ENCODE assay signal across 29 cellular contexts in the genomic region with DNA sequence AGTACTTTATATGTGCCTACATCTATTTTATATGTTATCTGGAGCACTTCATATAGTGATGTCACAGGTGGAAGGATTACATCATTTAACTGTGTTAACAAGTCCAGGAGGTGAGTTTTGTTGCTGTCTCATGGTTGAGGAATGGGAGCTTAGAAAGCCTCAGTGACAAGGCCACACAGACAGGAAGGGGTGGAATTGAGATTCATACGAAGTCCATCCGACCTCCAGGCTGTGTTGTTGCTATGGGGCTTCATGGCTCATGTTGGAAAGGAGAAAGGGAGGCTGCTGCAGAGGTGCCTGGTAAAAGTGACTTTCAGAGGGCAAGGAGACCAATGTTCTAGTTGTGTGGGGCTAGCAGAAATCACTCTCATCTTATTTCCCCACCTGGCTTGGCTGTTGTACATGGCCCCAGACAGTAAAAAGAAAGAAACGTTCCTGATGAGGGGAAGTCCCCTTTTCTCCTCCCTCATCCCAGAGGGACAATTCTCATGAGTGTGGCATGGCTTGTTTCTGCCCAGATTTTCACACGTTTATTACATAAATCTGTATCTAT. TPM values are rescaled to one million over a fixed set of nuclear protein-coding genes. Genes with fewer than 3 reads are reported as not detected.
DNase-seq lines count a peak whose midpoint lies in the region; ATAC-seq, FAIRE-seq and TF ChIP-seq lines count a peak whose summit lies in the region.
"Had no signal": no experiment of that assay in that cellular context is flagged by ENCODE, and none has a peak within 500 bp of the region (broad histone marks: within the 10 kb centered on the region; RNA-seq: fewer than 3 reads in every experiment).

No MANE protein-coding gene starts in this region.

- POLR2A ChIA-PET in HepG2 (lab: Yijun Ruan, JAX), result interaction anchor here (0.8 to 1.5 kb wide), 4 partner anchors 13 to 37 kb away, joined by 3 to 10 read pairs (median 4); a partner anchor contains a TSS

- H3K9me3 ChIP-seq in HepG2 (ENCODE audit: low read length) (peaks cover 8% of the 10 kb centered on the region; the same call in 1 of the 2 replicates), right lobe of liver (peaks cover 0 to 2% (median 0%) of the 10 kb centered on the region in 4 donors)
- H3K9me3 ChIP-seq: colonic mucosa, HAP-1, right atrium auricular region had no signal

- H2AFZ ChIP-seq in HepG2 (ENCODE audit: low read length), result no peak overlapping the region

- no peak overlapping the region for H3K4me3 Mint-ChIP-seq in T-helper 2 cell treated with Interferon-gamma antibody and Interleukin-4, amounts not matched to agents 5 μg/mL and 100 μg/mL, for 36 hours
- H3K4me3 Mint-ChIP-seq: activated CD4-positive, alpha-beta T cell treated with anti-CD3 and anti-CD28 coated beads for 36 hours; activated CD8-positive, alpha-beta T cell treated with anti-CD3 and anti-CD28 coated beads for 36 hours; activated naive CD4-positive, alpha-beta T cell treated with anti-CD3 and anti-CD28 coated beads for 36 hours; activated T-helper 1 cell treated with anti-CD3 and anti-CD28 coated beads, Interleukin-12 subunit alpha, Interleukin-12 subunit beta, Interleukin-2, Interleukin-4 antibody, amounts not matched to agents 30 ng/mL and 10 ng/mL and 1 ng/mL, durations not matched to agents 14 hours and 24 hours and 36 hours; CD4-positive, alpha-beta T cell; T-helper 17 cell had no signal

- H3K27me3 Mint-ChIP-seq in T-helper 2 cell treated with Interferon-gamma antibody and Interleukin-4, amounts not matched to agents 5 μg/mL and 100 μg/mL, for 36 hours (ENCODE audit: low read depth), result peaks cover 2% of the 10 kb centered on the region

- H3K27ac ChIP-seq in HepG2 (ENCODE audit: extremely low read length, insufficient read depth, low read length) (peak overlapping the region; percentile 97), right lobe of liver (no peak overlapping the region)
- H3K27ac ChIP-seq: colonic mucosa, right atrium auricular region had no signal

- H3K9me3 Mint-ChIP-seq in T-helper 2 cell treated with Interferon-gamma antibody and Interleukin-4, amounts not matched to agents 5 μg/mL and 100 μg/mL, for 36 hours, result peaks cover 4% of the 10 kb centered on the region
- H3K9me3 Mint-ChIP-seq: activated naive CD4-positive, alpha-beta T cell treated with anti-CD3 and anti-CD28 coated beads for 36 hours; activated T-helper 1 cell treated with anti-CD3 and anti-CD28 coated beads, Interleukin-12 subunit alpha, Interleukin-12 subunit beta, Interleukin-2, Interleukin-4 antibody, amounts not matched to agents 30 ng/mL and 10 ng/mL and 1 ng/mL, durations not matched to agents 14 hours and 24 hours and 36 hours had no signal

- H3K79me2 ChIP-seq in HepG2 (ENCODE audit: insufficient read depth, low read length), result peaks cover 75% of the 10 kb centered on the region

- 53% methylated on average over 4 of the region's 4 CpGs for WGBS in HepG2 (ENCODE audit: low lambda C conversion rate)
- WGBS in right lobe of liver (ENCODE audit: insufficient coverage, low coverage, low lambda C conversion rate, missing lambda C conversion rate), result 81% methylated on average over 3 of the region's 4 CpGs

- peak; percentile 88 for DNase-seq in HepG2 (ENCODE audit: low spot score)
- no peak for DNase-seq in right lobe of liver
- DNase-seq in RPMI7951 (ENCODE audit: low read depth), result peak; percentile 14
- peak; percentile 4 to 6 for DNase-seq in erythroblast (lab: John Stamatoyannopoulos, UW)
- DNase-seq in GM19238 (ENCODE audit: insufficient read length, low spot score), result no peak
- no peak for DNase-seq in cardiac septum (ENCODE audit: low spot score)
- DNase-seq in T-helper 2 cell treated with Interferon-gamma antibody and Interleukin-4, amounts not matched to agents 5 μg/mL and 100 μg/mL, for 36 hours (ENCODE audit: low spot score), result no peak
- DNase-seq: activated CD4-positive, alpha-beta T cell treated with anti-CD3 and anti-CD28 coated beads for 36 hours; activated CD8-positive, alpha-beta memory T cell treated with anti-CD3 and anti-CD28 coated beads, Interleukin-2, amount 50 U/mL, for 48 hours; activated CD8-positive, alpha-beta T cell treated with anti-CD3 and anti-CD28 coated beads for 36 hours; activated naive CD4-positive, alpha-beta T cell treated with anti-CD3 and anti-CD28 coated beads for 36 hours; CD4-positive, alpha-beta T cell; colonic mucosa; effector CD4-positive, alpha-beta T cell; head of caudate nucleus; islet precursor cell; Karpas-422; left ventricle myocardium superior; MV-4-11; NCI-H1436 treated with DMSO at 0.1 percent for 48 hours; NCI-H446 treated with DMSO at 0.1 percent for 48 hours; SK-N-SH; stimulated activated naive CD4-positive, alpha-beta T cell; T-helper 17 cell had no signal

- no peak overlapping the region for H3K4me3 ChIP-seq in HepG2 (replicated peaks in 1 of 3; ENCODE audit: insufficient read depth in 1 of 3, low read depth in 2 of 3, low read length in 3 of 3)
- H3K4me3 ChIP-seq in right lobe of liver, result no peak overlapping the region
- H3K4me3 ChIP-seq: colonic mucosa, HAP-1, right atrium auricular region, smooth muscle cell had no signal

- peak overlapping the region; percentile 9; the same call in 1 of the 2 replicates for H3K4me2 ChIP-seq in HepG2 (ENCODE audit: low read depth, low read length)
- H3K4me2 ChIP-seq: SK-N-SH, smooth muscle cell had no signal

- peak overlapping the region; percentile 52 for H3K9ac ChIP-seq in HepG2 (ENCODE audit: insufficient read depth, low read depth, low read length)
- H3K9ac ChIP-seq: SK-N-SH had no signal

- H4K20me1 ChIP-seq in HepG2 (ENCODE audit: insufficient read depth, low read length), result no peaks in the 10 kb centered on the region

- TF ChIP-seq RAD21 in HepG2 (CRISPR knock-in tag; IDR thresholded peaks at IDR 0.05), result no peak

- no TSS peak for BruUV-seq in HepG2 (replicated peaks; lab: Mats Ljungman, UMichigan)

- peaks cover 0 to 3% of the 10 kb centered on the region in 2 experiments; a peak in 1 of 5 replicates for H3K36me3 ChIP-seq in HepG2 (replicated peaks in 1 of 2; ENCODE audit: control insufficient read depth in 1 of 2, insufficient read depth in 2 of 2, low read length in 2 of 2)
- no peaks in the 10 kb centered on the region for H3K36me3 ChIP-seq in right lobe of liver
- H3K36me3 ChIP-seq: colonic mucosa, HAP-1, right atrium auricular region had no signal

- H3K27me3 ChIP-seq in HepG2 (ENCODE audit: control insufficient read depth in 1 of 2, insufficient read depth in 2 of 2, low read length in 2 of 2) (no peaks in the 10 kb centered on the region), right lobe of liver (no peaks in the 10 kb centered on the region)
- H3K27me3 ChIP-seq: colonic mucosa, right atrium auricular region had no signal

- H3K4me1 Mint-ChIP-seq in T-helper 2 cell treated with Interferon-gamma antibody and Interleukin-4, amounts not matched to agents 5 μg/mL and 100 μg/mL, for 36 hours (ENCODE audit: low read depth), result peaks cover 4% of the 10 kb centered on the region

- in situ Hi-C loops in HepG2 (cut with HindIII; ENCODE audit: extremely low pct_ligation_motif_present, low pct_unique_long_range_greater_than_20kb), result no loop called here

- no peak for ATAC-seq in HepG2
- no peak for ATAC-seq in right lobe of liver
- ATAC-seq: activated CD4-positive, alpha-beta T cell treated with anti-CD3 and anti-CD28 coated beads for 36 hours; activated CD8-positive, alpha-beta T cell treated with anti-CD3 and anti-CD28 coated beads for 36 hours; left ventricle myocardium superior; T-helper 17 cell had no signal

- TF ChIP-seq EP300 in HepG2 (IDR thresholded peaks at IDR 0.05; ENCODE audit: low read depth in 2 of 2, low read length in 2 of 2), result peak in 1 of 2 experiments; percentile 55; a peak in 1 of 4 replicates
- TF ChIP-seq EP300 in HepG2 (CRISPR knock-in tag; IDR thresholded peaks at IDR 0.05; ENCODE audit: borderline replicate concordance), result peak; percentile 59; the same call in 1 of the 2 replicates

- intact Hi-C loops in HepG2 (cut with micrococcal nuclease; ENCODE audit: unreplicated experiment), result no loop called here
- intact Hi-C loops in right lobe of liver (cut with DNase I), result no loop called here
- intact Hi-C loops in cardiac septum (cut with DNase I), result no loop called here

- no peak overlapping the region for H3K27ac Mint-ChIP-seq in T-helper 2 cell treated with Interferon-gamma antibody and Interleukin-4, amounts not matched to agents 5 μg/mL and 100 μg/mL, for 36 hours
- H3K27ac Mint-ChIP-seq: activated CD4-positive, alpha-beta T cell treated with anti-CD3 and anti-CD28 coated beads for 36 hours; activated CD8-positive, alpha-beta T cell treated with anti-CD3 and anti-CD28 coated beads for 36 hours; activated naive CD4-positive, alpha-beta T cell treated with anti-CD3 and anti-CD28 coated beads for 36 hours; activated T-helper 1 cell treated with anti-CD3 and anti-CD28 coated beads, Interleukin-12 subunit alpha, Interleukin-12 subunit beta, Interleukin-2, Interleukin-4 antibody, amounts not matched to agents 30 ng/mL and 10 ng/mL and 1 ng/mL, durations not matched to agents 14 hours and 24 hours and 36 hours; CD4-positive, alpha-beta T cell; T-helper 17 cell had no signal

- TF ChIP-seq POLR2A in HepG2 (IDR thresholded peaks at IDR 0.05; ENCODE audit: insufficient read depth in 1 of 2, low read depth in 2 of 2, low read length in 2 of 2) (no peak), right lobe of liver (IDR thresholded peaks at IDR 0.05) (no peak), erythroblast (IDR thresholded peaks at IDR 0.05; ENCODE audit: low read length) (no peak)

- H3K4me1 ChIP-seq in HepG2 (ENCODE audit: insufficient read depth, low read length), result peaks cover 99% of the 10 kb centered on the region
- peaks cover 0 to 53% (median 21%) of the 10 kb centered on the region in 4 donors for H3K4me1 ChIP-seq in right lobe of liver
- H3K4me1 ChIP-seq: colonic mucosa, HAP-1 had no signal

- no peak for FAIRE-seq in HepG2 (lab: Jason Lieb, UNC)
- FAIRE-seq: G401.6 had no signal

- TF ChIP-seq CTCF in HepG2 (CRISPR knock-in tag; IDR thresholded peaks at IDR 0.05), result no peak
- TF ChIP-seq CTCF in right lobe of liver (IDR thresholded peaks at IDR 0.05), result no peak

- no peaks in the 10 kb centered on the region for H3K36me3 Mint-ChIP-seq in T-helper 2 cell treated with Interferon-gamma antibody and Interleukin-4, amounts not matched to agents 5 μg/mL and 100 μg/mL, for 36 hours (ENCODE audit: low read depth)

- CTCF ChIA-PET in HepG2 (lab: Yijun Ruan, JAX; ENCODE audit: low intra/inter-chr PET ratio, low total read pairs), result no interaction called here

RNA-seq across cellular contexts. Expression of a gene that starts 31.0 kb away (rescaled TPM):
- 61.2 and 64.2 TPM in 2 replicates for total RNA-seq in HepG2 (2016; rRNA removed; fragmentation: Illumina TruSeq; extraction: Trizol)
- 22.9 and 28.7 TPM in 2 replicates for total RNA-seq in HepG2 (2016; cell fraction: cytosol; rRNA removed; fragmentation: Illumina TruSeq; extraction: Trizol; ENCODE audit: low read depth)
- total RNA-seq in HepG2 (2016; cell fraction: insoluble cytoplasmic fraction; rRNA removed; fragmentation: Illumina TruSeq; extraction: Trizol), result 62.9 and 63.8 TPM in 2 replicates
- 43.0 and 57.1 TPM in 2 replicates for total RNA-seq in HepG2 (2016; cell fraction: membrane; rRNA removed; fragmentation: Illumina TruSeq; extraction: Trizol)
- total RNA-seq in HepG2 (2016; cell fraction: nucleus; rRNA removed; fragmentation: Illumina TruSeq; extraction: Trizol), result 118 and 132 TPM in 2 replicates
- polyA plus RNA-seq in HepG2 (2011; rRNA removed), result 26.8 and 31.3 TPM in 2 replicates
- 20.4 and 21.0 TPM in 2 replicates for polyA plus RNA-seq in HepG2 (2011; cell fraction: cytosol; rRNA removed)
- 110 and 130 TPM in 2 replicates for polyA plus RNA-seq in HepG2 (2011; cell fraction: nucleus; rRNA removed)
- polyA plus RNA-seq in HepG2 (2012), result 47.0 and 84.0 TPM in 2 replicates
- 10.7 and 14.3 TPM in 2 replicates for polyA plus RNA-seq in HepG2 (2016; cell fraction: cytosol; fragmentation: Illumina TruSeq; extraction: Trizol; ENCODE audit: low read depth)
- 38.8 and 51.0 TPM in 2 replicates for polyA plus RNA-seq in HepG2 (2016; cell fraction: insoluble cytoplasmic fraction; fragmentation: Illumina TruSeq; extraction: Trizol; ENCODE audit: low read depth)
- polyA plus RNA-seq in HepG2 (2016; cell fraction: membrane; fragmentation: Illumina TruSeq; extraction: Trizol; ENCODE audit: low read depth), result 17.8 and 18.3 TPM in 2 replicates
- polyA plus RNA-seq in HepG2 (2016; cell fraction: nucleus; fragmentation: Illumina TruSeq; extraction: Trizol; ENCODE audit: insufficient read depth, low read depth), result 158 and 174 TPM in 2 replicates
- 1.5 and 97.9 TPM in 2 replicates for polyA minus RNA-seq in HepG2 (2011; rRNA and poly(A)+ RNA removed; ENCODE audit: low replicate concordance)
- polyA minus RNA-seq in HepG2 (2011; cell fraction: cytosol; rRNA and poly(A)+ RNA removed), result 60.3 and 64.2 TPM in 2 replicates
- polyA minus RNA-seq in HepG2 (2011; cell fraction: nucleus; rRNA and poly(A)+ RNA removed), result 142 and 160 TPM in 2 replicates
- 10 to 100 TPM in 2 of 6 experiments, 1 to 10 TPM in 4; 1.6 to 19.5 (median 6.5) TPM for total RNA-seq in right lobe of liver
- total RNA-seq in RPMI7951 (2014; rRNA removed; shearing (Covaris generic)), result 0.78 and 0.84 TPM in 2 replicates
- 2.9 TPM for total RNA-seq in cardiac septum

RNA-seq across cellular contexts. Expression of a gene that starts 36.9 kb away (rescaled TPM):
- total RNA-seq in HepG2 (2016; rRNA removed; fragmentation: Illumina TruSeq; extraction: Trizol) (36.0 and 40.1 TPM in 2 replicates), right lobe of liver (1 to 10 TPM; 4.4 to 9.9 (median 5.8) TPM), cardiac septum (18.7 TPM)
- total RNA-seq in HepG2 (2016; cell fraction: cytosol; rRNA removed; fragmentation: Illumina TruSeq; extraction: Trizol; ENCODE audit: low read depth), result 13.0 and 13.9 TPM in 2 replicates
- total RNA-seq in HepG2 (2016; cell fraction: insoluble cytoplasmic fraction; rRNA removed; fragmentation: Illumina TruSeq; extraction: Trizol), result 36.8 and 38.9 TPM in 2 replicates
- total RNA-seq in HepG2 (2016; cell fraction: membrane; rRNA removed; fragmentation: Illumina TruSeq; extraction: Trizol), result 37.8 and 40.8 TPM in 2 replicates
- total RNA-seq in HepG2 (2016; cell fraction: nucleus; rRNA removed; fragmentation: Illumina TruSeq; extraction: Trizol), result 35.5 and 39.9 TPM in 2 replicates
- polyA plus RNA-seq in HepG2 (2011; rRNA removed), result 22.6 and 27.3 TPM in 2 replicates
- 9.9 and 16.5 TPM in 2 replicates for polyA plus RNA-seq in HepG2 (2011; cell fraction: cytosol; rRNA removed)
- polyA plus RNA-seq in HepG2 (2011; cell fraction: nucleus; rRNA removed), result 15.6 and 16.3 TPM in 2 replicates
- polyA plus RNA-seq in HepG2 (2012), result 28.6 and 31.7 TPM in 2 replicates
- 10.7 and 15.9 TPM in 2 replicates for polyA plus RNA-seq in HepG2 (2016; cell fraction: cytosol; fragmentation: Illumina TruSeq; extraction: Trizol; ENCODE audit: low read depth)
- 49.4 and 50.1 TPM in 2 replicates for polyA plus RNA-seq in HepG2 (2016; cell fraction: insoluble cytoplasmic fraction; fragmentation: Illumina TruSeq; extraction: Trizol; ENCODE audit: low read depth)
- 27.3 and 31.7 TPM in 2 replicates for polyA plus RNA-seq in HepG2 (2016; cell fraction: membrane; fragmentation: Illumina TruSeq; extraction: Trizol; ENCODE audit: low read depth)
- polyA plus RNA-seq in HepG2 (2016; cell fraction: nucleus; fragmentation: Illumina TruSeq; extraction: Trizol; ENCODE audit: insufficient read depth, low read depth), result 72.4 and 76.7 TPM in 2 replicates
- polyA minus RNA-seq in HepG2 (2011; rRNA and poly(A)+ RNA removed; ENCODE audit: low replicate concordance), result 8.6 and 12.9 TPM in 2 replicates
- polyA minus RNA-seq in HepG2 (2011; cell fraction: cytosol; rRNA and poly(A)+ RNA removed), result 10.9 and 11.8 TPM in 2 replicates
- polyA minus RNA-seq in HepG2 (2011; cell fraction: nucleus; rRNA and poly(A)+ RNA removed), result 32.4 and 33.1 TPM in 2 replicates
- total RNA-seq in RPMI7951 (2014; rRNA removed; shearing (Covaris generic)), result 19.1 and 22.0 TPM in 2 replicates

Comparison
In these comparisons a context has a peak if more than half of its experiments do, and no peak if none do; other contexts are left out.
1. DNase-seq: peak in HepG2 (single experiment), RPMI7951 (single experiment) and erythroblast (2 of 2); none in right lobe of liver (0 of 3), GM19238 (single experiment), cardiac septum (single experiment) and T-helper 2 cell treated with Interferon-gamma antibody and Interleukin-4, amounts not matched to agents 5 μg/mL and 100 μg/mL, for 36 hours (single experiment).